17 cellular contexts compared by ENCODE assay signal in the genomic region with DNA sequence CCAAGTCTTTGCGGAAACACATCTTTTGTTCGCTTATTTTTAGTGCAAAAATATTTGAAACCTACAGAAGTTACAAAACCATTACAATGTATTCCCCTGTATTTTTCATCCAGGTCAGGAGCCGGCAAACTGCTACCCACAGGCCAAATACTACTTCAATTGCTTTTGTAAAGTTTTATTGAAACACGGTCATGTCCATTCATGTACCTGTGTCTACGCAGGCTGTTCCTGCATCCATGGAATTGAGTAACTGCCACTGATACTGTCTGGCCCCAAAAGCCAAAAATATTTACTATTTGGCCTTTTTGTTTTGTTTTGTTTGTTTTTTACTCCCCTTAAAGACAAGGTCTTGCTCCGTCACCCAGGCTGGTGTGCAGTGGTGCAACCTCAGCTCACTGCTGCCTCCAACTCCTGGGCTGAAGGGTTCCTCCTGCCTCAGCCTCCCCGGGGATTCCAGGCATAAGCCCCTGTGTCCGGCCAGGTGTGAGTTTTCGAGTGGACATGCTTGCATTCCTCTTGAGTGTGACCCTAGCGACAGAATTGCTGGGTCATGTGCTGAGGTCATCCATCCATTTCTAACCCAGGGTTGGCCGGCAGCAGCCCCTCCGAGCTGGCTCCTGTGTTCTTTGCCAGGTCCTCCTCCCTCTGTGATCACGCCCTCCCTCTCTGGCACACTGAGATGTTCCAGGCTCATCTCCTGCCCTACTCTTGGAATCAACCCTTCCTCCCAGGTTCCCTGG. TPM values are rescaled to one million over a fixed set of nuclear protein-coding genes. Genes with fewer than 3 reads are reported as not detected.
"Had no signal": no experiment of that assay in that cellular context is flagged by ENCODE, and none has a peak within 500 bp of the region (broad histone marks: within the 10 kb centered on the region; RNA-seq: fewer than 3 reads in every experiment).

No MANE protein-coding gene starts in this region.

- H3K4me3 Mint-ChIP-seq: activated CD4-positive, alpha-beta T cell treated with anti-CD3 and anti-CD28 coated beads for 36 hours; activated CD8-positive, alpha-beta T cell treated with anti-CD3 and anti-CD28 coated beads for 36 hours; activated naive CD8-positive, alpha-beta T cell treated with anti-CD3 and anti-CD28 coated beads, Interleukin-2, amount 50 U/mL, for 24 hours; naive thymus-derived CD8-positive, alpha-beta T cell; stimulated activated memory B cell treated with anti-CD40 and anti-IgM and Interleukin-4, amounts not matched to agents 10 μg/mL and 1 μg/mL and 100 μg/mL, for 72 hours had no signal

- FAIRE-seq: keratinocyte had no signal

- H3K27ac ChIP-seq: left ventricle myocardium inferior, tibial nerve, vagina had no signal

- DNase-seq: activated CD4-positive, alpha-beta T cell treated with anti-CD3 and anti-CD28 coated beads for 36 hours; activated CD8-positive, alpha-beta memory T cell treated with anti-CD3 and anti-CD28 coated beads, Interleukin-2, amount 50 U/mL, for 48 hours; activated CD8-positive, alpha-beta T cell treated with anti-CD3 and anti-CD28 coated beads for 36 hours; activated naive CD4-positive, alpha-beta T cell; activated naive CD8-positive, alpha-beta T cell treated with anti-CD3 and anti-CD28 coated beads, Interleukin-2, amount 50 U/mL, for 24 hours; cerebellar nuclear complex; left ventricle myocardium inferior; naive thymus-derived CD8-positive, alpha-beta T cell; retina; T-helper 1 cell had no signal

- H3K36me3 ChIP-seq: left ventricle myocardium inferior, tibial nerve, vagina had no signal

- H3K27me3 ChIP-seq: tibial nerve, vagina had no signal

- H3K9me3 Mint-ChIP-seq: activated naive CD8-positive, alpha-beta T cell treated with anti-CD3 and anti-CD28 coated beads, Interleukin-2, amount 50 U/mL, for 24 hours had no signal

- ATAC-seq: activated CD4-positive, alpha-beta T cell treated with anti-CD3 and anti-CD28 coated beads for 36 hours; activated CD8-positive, alpha-beta T cell treated with anti-CD3 and anti-CD28 coated beads for 36 hours; activated naive CD8-positive, alpha-beta T cell treated with anti-CD3 and anti-CD28 coated beads, Interleukin-2, amount 50 U/mL, for 24 hours; esophagus mucosa; naive thymus-derived CD8-positive, alpha-beta T cell; stimulated activated memory B cell treated with anti-CD40 and anti-IgM and Interleukin-4, amounts not matched to agents 10 μg/mL and 1 μg/mL and 100 μg/mL, for 72 hours had no signal

- H3K36me3 Mint-ChIP-seq: naive thymus-derived CD8-positive, alpha-beta T cell; stimulated activated memory B cell treated with anti-CD40 and anti-IgM and Interleukin-4, amounts not matched to agents 10 μg/mL and 1 μg/mL and 100 μg/mL, for 72 hours had no signal

- H3K4me3 ChIP-seq: left ventricle myocardium inferior, tibial nerve, vagina had no signal

- H3K9me3 ChIP-seq: left ventricle myocardium inferior, tibial nerve, vagina had no signal

- H3K27ac Mint-ChIP-seq: activated CD4-positive, alpha-beta T cell treated with anti-CD3 and anti-CD28 coated beads for 36 hours; activated CD8-positive, alpha-beta T cell treated with anti-CD3 and anti-CD28 coated beads for 36 hours; activated naive CD8-positive, alpha-beta T cell treated with anti-CD3 and anti-CD28 coated beads, Interleukin-2, amount 50 U/mL, for 24 hours; stimulated activated memory B cell treated with anti-CD40 and anti-IgM and Interleukin-4, amounts not matched to agents 10 μg/mL and 1 μg/mL and 100 μg/mL, for 72 hours had no signal

- H3K27me3 Mint-ChIP-seq: activated CD4-positive, alpha-beta T cell treated with anti-CD3 and anti-CD28 coated beads for 36 hours; activated CD8-positive, alpha-beta T cell treated with anti-CD3 and anti-CD28 coated beads for 36 hours; activated naive CD8-positive, alpha-beta T cell treated with anti-CD3 and anti-CD28 coated beads, Interleukin-2, amount 50 U/mL, for 24 hours; naive thymus-derived CD8-positive, alpha-beta T cell; stimulated activated memory B cell treated with anti-CD40 and anti-IgM and Interleukin-4, amounts not matched to agents 10 μg/mL and 1 μg/mL and 100 μg/mL, for 72 hours had no signal

- H3K4me1 ChIP-seq: vagina had no signal

RNA-seq across cellular contexts. Expression of gene S1PR4, which starts 10.9 kb away (rescaled TPM):
- total RNA-seq: vagina had no signal

RNA-seq across cellular contexts. Expression of gene CELF5, which starts 56.8 kb away (rescaled TPM):
- total RNA-seq: aorta, dermis microvascular lymphatic vessel endothelial cell, esophagus mucosa, left ventricle myocardium inferior, tibial nerve, vagina had no signal
- polyA plus RNA-seq: naive thymus-derived CD8-positive, alpha-beta T cell had no signal
